Comparison of ENCODE assay signal across 1 cellular context in genomic region chr1:22104074-22104473, GRCh38.
TF ChIP-seq lines count a peak whose summit lies in the region.

No MANE protein-coding gene starts in this region.

TF ChIP-seq in GM23338, 12 proteins besides CTCF, POLR2A, EP300 and RAD21 (continued from another document):
- TF ChIP-seq, protein P1, sequence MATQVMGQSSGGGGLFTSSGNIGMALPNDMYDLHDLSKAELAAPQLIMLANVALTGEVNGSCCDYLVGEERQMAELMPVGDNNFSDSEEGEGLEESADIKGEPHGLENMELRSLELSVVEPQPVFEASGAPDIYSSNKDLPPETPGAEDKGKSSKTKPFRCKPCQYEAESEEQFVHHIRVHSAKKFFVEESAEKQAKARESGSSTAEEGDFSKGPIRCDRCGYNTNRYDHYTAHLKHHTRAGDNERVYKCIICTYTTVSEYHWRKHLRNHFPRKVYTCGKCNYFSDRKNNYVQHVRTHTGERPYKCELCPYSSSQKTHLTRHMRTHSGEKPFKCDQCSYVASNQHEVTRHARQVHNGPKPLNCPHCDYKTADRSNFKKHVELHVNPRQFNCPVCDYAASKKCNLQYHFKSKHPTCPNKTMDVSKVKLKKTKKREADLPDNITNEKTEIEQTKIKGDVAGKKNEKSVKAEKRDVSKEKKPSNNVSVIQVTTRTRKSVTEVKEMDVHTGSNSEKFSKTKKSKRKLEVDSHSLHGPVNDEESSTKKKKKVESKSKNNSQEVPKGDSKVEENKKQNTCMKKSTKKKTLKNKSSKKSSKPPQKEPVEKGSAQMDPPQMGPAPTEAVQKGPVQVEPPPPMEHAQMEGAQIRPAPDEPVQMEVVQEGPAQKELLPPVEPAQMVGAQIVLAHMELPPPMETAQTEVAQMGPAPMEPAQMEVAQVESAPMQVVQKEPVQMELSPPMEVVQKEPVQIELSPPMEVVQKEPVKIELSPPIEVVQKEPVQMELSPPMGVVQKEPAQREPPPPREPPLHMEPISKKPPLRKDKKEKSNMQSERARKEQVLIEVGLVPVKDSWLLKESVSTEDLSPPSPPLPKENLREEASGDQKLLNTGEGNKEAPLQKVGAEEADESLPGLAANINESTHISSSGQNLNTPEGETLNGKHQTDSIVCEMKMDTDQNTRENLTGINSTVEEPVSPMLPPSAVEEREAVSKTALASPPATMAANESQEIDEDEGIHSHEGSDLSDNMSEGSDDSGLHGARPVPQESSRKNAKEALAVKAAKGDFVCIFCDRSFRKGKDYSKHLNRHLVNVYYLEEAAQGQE (IDR thresholded peaks at IDR 0.05; ENCODE audit: unreplicated experiment) = no peak
- TF ChIP-seq CREB1 (CRISPR knock-in tag; IDR thresholded peaks at IDR 0.05; ENCODE audit: low read depth) = no peak
- no peak for TF ChIP-seq ETS1 (IDR thresholded peaks at IDR 0.05)
- no peak for TF ChIP-seq EZH2phosphoT487 (IDR thresholded peaks at IDR 0.05; ENCODE audit: unreplicated experiment)
- TF ChIP-seq ZNF114 (CRISPR knock-in tag; IDR thresholded peaks at IDR 0.05) = no peak
- TF ChIP-seq, protein P2, sequence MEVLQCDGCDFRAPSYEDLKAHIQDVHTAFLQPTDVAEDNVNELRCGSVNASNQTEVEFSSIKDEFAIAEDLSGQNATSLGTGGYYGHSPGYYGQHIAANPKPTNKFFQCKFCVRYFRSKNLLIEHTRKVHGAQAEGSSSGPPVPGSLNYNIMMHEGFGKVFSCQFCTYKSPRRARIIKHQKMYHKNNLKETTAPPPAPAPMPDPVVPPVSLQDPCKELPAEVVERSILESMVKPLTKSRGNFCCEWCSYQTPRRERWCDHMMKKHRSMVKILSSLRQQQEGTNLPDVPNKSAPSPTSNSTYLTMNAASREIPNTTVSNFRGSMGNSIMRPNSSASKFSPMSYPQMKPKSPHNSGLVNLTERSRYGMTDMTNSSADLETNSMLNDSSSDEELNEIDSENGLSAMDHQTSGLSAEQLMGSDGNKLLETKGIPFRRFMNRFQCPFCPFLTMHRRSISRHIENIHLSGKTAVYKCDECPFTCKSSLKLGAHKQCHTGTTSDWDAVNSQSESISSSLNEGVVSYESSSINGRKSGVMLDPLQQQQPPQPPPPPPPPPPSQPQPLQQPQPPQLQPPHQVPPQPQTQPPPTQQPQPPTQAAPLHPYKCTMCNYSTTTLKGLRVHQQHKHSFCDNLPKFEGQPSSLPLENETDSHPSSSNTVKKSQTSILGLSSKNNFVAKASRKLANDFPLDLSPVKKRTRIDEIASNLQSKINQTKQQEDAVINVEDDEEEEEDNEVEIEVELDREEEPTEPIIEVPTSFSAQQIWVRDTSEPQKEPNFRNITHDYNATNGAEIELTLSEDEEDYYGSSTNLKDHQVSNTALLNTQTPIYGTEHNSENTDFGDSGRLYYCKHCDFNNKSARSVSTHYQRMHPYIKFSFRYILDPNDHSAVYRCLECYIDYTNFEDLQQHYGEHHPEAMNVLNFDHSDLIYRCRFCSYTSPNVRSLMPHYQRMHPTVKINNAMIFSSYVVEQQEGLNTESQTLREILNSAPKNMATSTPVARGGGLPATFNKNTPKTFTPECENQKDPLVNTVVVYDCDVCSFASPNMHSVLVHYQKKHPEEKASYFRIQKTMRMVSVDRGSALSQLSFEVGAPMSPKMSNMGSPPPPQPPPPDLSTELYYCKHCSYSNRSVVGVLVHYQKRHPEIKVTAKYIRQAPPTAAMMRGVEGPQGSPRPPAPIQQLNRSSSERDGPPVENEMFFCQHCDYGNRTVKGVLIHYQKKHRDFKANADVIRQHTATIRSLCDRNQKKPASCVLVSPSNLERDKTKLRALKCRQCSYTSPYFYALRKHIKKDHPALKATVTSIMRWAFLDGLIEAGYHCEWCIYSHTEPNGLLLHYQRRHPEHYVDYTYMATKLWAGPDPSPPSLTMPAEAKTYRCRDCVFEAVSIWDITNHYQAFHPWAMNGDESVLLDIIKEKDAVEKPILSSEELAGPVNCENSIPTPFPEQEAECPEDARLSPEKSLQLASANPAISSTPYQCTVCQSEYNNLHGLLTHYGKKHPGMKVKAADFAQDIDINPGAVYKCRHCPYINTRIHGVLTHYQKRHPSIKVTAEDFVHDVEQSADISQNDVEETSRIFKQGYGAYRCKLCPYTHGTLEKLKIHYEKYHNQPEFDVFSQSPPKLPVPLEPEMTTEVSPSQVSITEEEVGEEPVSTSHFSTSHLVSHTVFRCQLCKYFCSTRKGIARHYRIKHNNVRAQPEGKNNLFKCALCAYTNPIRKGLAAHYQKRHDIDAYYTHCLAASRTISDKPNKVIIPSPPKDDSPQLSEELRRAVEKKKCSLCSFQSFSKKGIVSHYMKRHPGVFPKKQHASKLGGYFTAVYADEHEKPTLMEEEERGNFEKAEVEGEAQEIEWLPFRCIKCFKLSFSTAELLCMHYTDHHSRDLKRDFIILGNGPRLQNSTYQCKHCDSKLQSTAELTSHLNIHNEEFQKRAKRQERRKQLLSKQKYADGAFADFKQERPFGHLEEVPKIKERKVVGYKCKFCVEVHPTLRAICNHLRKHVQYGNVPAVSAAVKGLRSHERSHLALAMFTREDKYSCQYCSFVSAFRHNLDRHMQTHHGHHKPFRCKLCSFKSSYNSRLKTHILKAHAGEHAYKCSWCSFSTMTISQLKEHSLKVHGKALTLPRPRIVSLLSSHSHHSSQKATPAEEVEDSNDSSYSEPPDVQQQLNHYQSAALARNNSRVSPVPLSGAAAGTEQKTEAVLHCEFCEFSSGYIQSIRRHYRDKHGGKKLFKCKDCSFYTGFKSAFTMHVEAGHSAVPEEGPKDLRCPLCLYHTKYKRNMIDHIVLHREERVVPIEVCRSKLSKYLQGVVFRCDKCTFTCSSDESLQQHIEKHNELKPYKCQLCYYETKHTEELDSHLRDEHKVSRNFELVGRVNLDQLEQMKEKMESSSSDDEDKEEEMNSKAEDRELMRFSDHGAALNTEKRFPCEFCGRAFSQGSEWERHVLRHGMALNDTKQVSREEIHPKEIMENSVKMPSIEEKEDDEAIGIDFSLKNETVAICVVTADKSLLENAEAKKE (CRISPR knock-in tag; IDR thresholded peaks at IDR 0.05) = no peak
- TF ChIP-seq ZNF331 (CRISPR knock-in tag; IDR thresholded peaks at IDR 0.05; ENCODE audit: low read depth) = no peak
- TF ChIP-seq EZH2 (IDR thresholded peaks at IDR 0.05; ENCODE audit: low read depth, unreplicated experiment) = no peak
- TF ChIP-seq JUNB (IDR thresholded peaks at IDR 0.05; ENCODE audit: unreplicated experiment) = no peak
- TF ChIP-seq STAT1 (IDR thresholded peaks at IDR 0.05; ENCODE audit: unreplicated experiment) = no peak
- TF ChIP-seq NANOG (IDR thresholded peaks at IDR 0.05; ENCODE audit: borderline replicate concordance) = no peak
